Comparison of ENCODE assay signal across 7 cellular contexts in the genomic region with DNA sequence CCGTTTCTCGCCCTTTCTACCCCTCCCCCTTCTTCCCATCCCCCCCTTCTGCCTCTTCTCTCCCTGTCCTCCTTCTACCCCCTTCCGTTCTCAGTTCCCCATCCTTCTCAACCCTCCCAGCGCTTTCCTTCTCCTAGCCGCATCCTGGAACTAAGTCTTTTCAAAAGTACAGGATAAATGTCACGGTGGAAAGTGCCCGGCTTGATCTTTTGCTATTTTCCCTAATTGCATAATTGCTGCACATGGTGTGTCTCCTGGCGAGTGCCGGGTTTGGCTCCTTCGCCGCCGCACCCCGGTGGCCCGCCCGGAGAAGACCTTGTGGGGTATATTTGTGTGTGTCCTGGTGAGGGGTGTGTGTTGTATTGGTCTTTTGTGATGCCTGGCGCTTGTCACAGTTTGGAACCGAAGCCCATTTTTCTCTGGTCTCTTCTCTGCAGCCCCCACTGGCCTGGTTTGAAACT. TPM values are rescaled to one million over a fixed set of nuclear protein-coding genes. Genes with fewer than 3 reads are reported as not detected.
A peak's percentile ranks its signal among the peaks of the same experiment; 100 is the strongest.
DNase-seq lines count a peak whose midpoint lies in the region; ATAC-seq and TF ChIP-seq lines count a peak whose summit lies in the region.

No MANE protein-coding gene starts in this region.

- H3K36me3 ChIP-seq in SJCRH30 (no peaks in the 10 kb centered on the region), right lobe of liver (no peaks in the 10 kb centered on the region)

- WGBS in right lobe of liver (ENCODE audit: insufficient coverage, low coverage, low lambda C conversion rate, missing lambda C conversion rate): 3% methylated on average over 17 of the region's 17 CpGs

- H3K4me3 Mint-ChIP-seq in stimulated activated memory B cell treated with anti-CD40 and anti-IgM and Interleukin-4, amounts not matched to agents 10 μg/mL and 1 μg/mL and 100 μg/mL, for 72 hours: peak overlapping the region; percentile 93

- DNase-seq in SJCRH30 (peak; percentile 51 to 79), coronary artery (ENCODE audit: low spot score) (peak; percentile 74), right lobe of liver (peak in 2 of 3 donors; percentile 51 to 58)
- DNase-seq in effector CD4-positive, alpha-beta T cell: no peak

- H3K27me3 ChIP-seq in SJCRH30: no peaks in the 10 kb centered on the region
- H3K27me3 ChIP-seq in right lobe of liver: no peaks in the 10 kb centered on the region

- TF ChIP-seq CTCF in coronary artery (IDR thresholded peaks at IDR 0.05): no peak
- TF ChIP-seq CTCF in right lobe of liver (IDR thresholded peaks at IDR 0.05): no peak

- H3K4me3 ChIP-seq in SJCRH30: peak overlapping the region; percentile 97
- peak overlapping the region; percentile 97 for H3K4me3 ChIP-seq in coronary artery
- peak overlapping the region; percentile 86 to 90 (median 89) for H3K4me3 ChIP-seq in right lobe of liver

- peaks cover 51% of the 10 kb centered on the region for H3K4me1 Mint-ChIP-seq in stimulated activated memory B cell treated with anti-CD40 and anti-IgM and Interleukin-4, amounts not matched to agents 10 μg/mL and 1 μg/mL and 100 μg/mL, for 72 hours

- TF ChIP-seq POLR2A in right lobe of liver (IDR thresholded peaks at IDR 0.05): no peak

- H3K36me3 Mint-ChIP-seq in stimulated activated memory B cell treated with anti-CD40 and anti-IgM and Interleukin-4, amounts not matched to agents 10 μg/mL and 1 μg/mL and 100 μg/mL, for 72 hours: no peaks in the 10 kb centered on the region

- H3K9me3 Mint-ChIP-seq in stimulated activated memory B cell treated with anti-CD40 and anti-IgM and Interleukin-4, amounts not matched to agents 10 μg/mL and 1 μg/mL and 100 μg/mL, for 72 hours: no peaks in the 10 kb centered on the region

- ATAC-seq in GM18502 (IDR thresholded peaks at IDR 0.05; ENCODE audit: poor library complexity, unreplicated experiment) (peak; percentile 28), HG02981 (IDR thresholded peaks at IDR 0.05; ENCODE audit: unreplicated experiment) (peak; percentile 10), right lobe of liver (peak; percentile 7 to 39 (median 36))
- peak; percentile 10 for ATAC-seq in stimulated activated memory B cell treated with anti-CD40 and anti-IgM and Interleukin-4, amounts not matched to agents 10 μg/mL and 1 μg/mL and 100 μg/mL, for 72 hours

- peak overlapping the region; percentile 87 for H3K27ac Mint-ChIP-seq in stimulated activated memory B cell treated with anti-CD40 and anti-IgM and Interleukin-4, amounts not matched to agents 10 μg/mL and 1 μg/mL and 100 μg/mL, for 72 hours

- intact Hi-C loops in right lobe of liver (cut with DNase I): no loop called here

- H3K4me1 ChIP-seq in SJCRH30 (peaks cover 5% of the 10 kb centered on the region; the same call in 1 of the 2 replicates), right lobe of liver (peaks cover 0 to 19% (median 3%) of the 10 kb centered on the region in 4 donors)

- H3K27me3 Mint-ChIP-seq in stimulated activated memory B cell treated with anti-CD40 and anti-IgM and Interleukin-4, amounts not matched to agents 10 μg/mL and 1 μg/mL and 100 μg/mL, for 72 hours: no peaks in the 10 kb centered on the region

- H3K9me3 ChIP-seq in SJCRH30 (replicated peaks) (no peaks in the 10 kb centered on the region), right lobe of liver (no peaks in the 10 kb centered on the region)

- H3K27ac ChIP-seq in SJCRH30: peak overlapping the region; percentile 52
- H3K27ac ChIP-seq in coronary artery: peak overlapping the region; percentile 87 to 95
- peak overlapping the region; percentile 69 to 81 (median 76) for H3K27ac ChIP-seq in right lobe of liver

RNA-seq across cellular contexts. Expression of gene UBE2E2, which starts 0.6 kb away (rescaled TPM):
- total RNA-seq in SJCRH30 (2014; rRNA removed; shearing (Covaris generic)): 94.6 and 96.3 TPM in 2 replicates
- total RNA-seq in right lobe of liver: 10 to 100 TPM; 17.2 to 29.1 (median 18.1) TPM
